Comparison of ENCODE assay signal across 12 cellular contexts in genomic region chr3:112643621-112644236, GRCh38. TPM values are rescaled to one million over a fixed set of nuclear protein-coding genes. Genes with fewer than 3 reads are reported as not detected.
DNase-seq lines count a peak whose midpoint lies in the region; ATAC-seq, FAIRE-seq and TF ChIP-seq lines count a peak whose summit lies in the region.
"Had no signal": no experiment of that assay in that cellular context is flagged by ENCODE, and none has a peak within 500 bp of the region (broad histone marks: within the 10 kb centered on the region; RNA-seq: fewer than 3 reads in every experiment).

No MANE protein-coding gene starts in this region.

- no peak overlapping the region for H3K9ac ChIP-seq in HCT116 (ENCODE audit: low read length)

- POLR2A ChIA-PET in A549 (lab: Yijun Ruan, JAX), result interaction anchor here (0.6 to 3.6 kb wide), 8 partner anchors 10 to 347 kb away, joined by 3 to 51 read pairs (median 4); partner anchors contain the start of gene GTPBP8
- POLR2A ChIA-PET in HCT116 (lab: Charles Lee), result no interaction called here
- POLR2A ChIA-PET in naive thymus-derived CD4-positive, alpha-beta T cell (lab: Charles Lee), result no interaction called here

- H3K79me2 ChIP-seq in HCT116 (ENCODE audit: insufficient read depth, low read length), result no peaks in the 10 kb centered on the region

- TF ChIP-seq RAD21 in A549 (conservative IDR thresholded peaks at IDR 0.05 in 1 of 2, IDR thresholded peaks at IDR 0.05 in 1 of 2), result 0 out of 5 replicates have a peak, but pooled peaks of 1 of the 2 experiments have one; percentile 3
- TF ChIP-seq RAD21 in HCT116 (IDR thresholded peaks at IDR 0.05; ENCODE audit: low read depth), result no peak

- no peak overlapping the region for H3K4me3 ChIP-seq in A549
- H3K4me3 ChIP-seq in HCT116 (replicated peaks in 1 of 2; ENCODE audit: low read depth in 1 of 2, low read length in 2 of 2), result no peak overlapping the region
- H3K4me3 ChIP-seq in naive thymus-derived CD4-positive, alpha-beta T cell (ENCODE audit: low read length), result peak overlapping the region; percentile 39
- H3K4me3 ChIP-seq in stomach, result no peak overlapping the region
- H3K4me3 ChIP-seq: colonic mucosa had no signal

- no peak for TF ChIP-seq CTCF in A549 (IDR thresholded peaks at IDR 0.05)
- no peak for TF ChIP-seq CTCF in HCT116 (IDR thresholded peaks at IDR 0.05 in 2 of 3, conservative IDR thresholded peaks at IDR 0.05 in 1 of 3; ENCODE audit: borderline replicate concordance in 1 of 3, insufficient read depth in 1 of 3, low read depth in 2 of 3, low read length in 2 of 3)
- TF ChIP-seq CTCF in stomach (IDR thresholded peaks at IDR 0.05), result no peak

- RAD21 ChIA-PET in HCT116 (lab: Charles Lee; ENCODE audit: low non-redundant PET in 1 of 2, low total read pairs in 2 of 2, uncharacterized antibody in 2 of 2, unreplicated experiment in 2 of 2), result interaction anchor here (0.6 to 1.5 kb wide), 2 partner anchors 91 to 158 kb away, joined by 3 to 8 read pairs; no protein-coding TSS in a partner anchor

- H3K27ac Mint-ChIP-seq in activated naive CD8-positive, alpha-beta T cell treated with anti-CD3 and anti-CD28 coated beads, Interleukin-2, amount 50 U/mL, for 24 hours, result no peak overlapping the region
- H3K27ac Mint-ChIP-seq in naive thymus-derived CD4-positive, alpha-beta T cell, result peak overlapping the region in 1 of 9 donors; percentile 41

- H3K4me1 ChIP-seq in A549 (peaks cover 70% of the 10 kb centered on the region), HCT116 (ENCODE audit: control insufficient read depth in 1 of 2, insufficient read depth in 2 of 2, low read length in 2 of 2) (peaks cover 0 to 21% of the 10 kb centered on the region in 2 experiments; a peak in 3 of 4 replicates), stomach (peaks cover 7 to 42% (median 23%) of the 10 kb centered on the region in 4 donors)
- H3K4me1 ChIP-seq in naive thymus-derived CD4-positive, alpha-beta T cell (ENCODE audit: control insufficient read depth in 2 of 2, insufficient read depth in 2 of 2, low read length in 2 of 2), result peaks cover 0 to 14% of the 10 kb centered on the region in 2 donors

- no peak for DNase-seq in A549 (ENCODE audit: low read depth in 1 of 2, low spot score in 1 of 2)
- no peak for DNase-seq in HCT116 (ENCODE audit: low read depth, low spot score)
- DNase-seq in activated naive CD8-positive, alpha-beta T cell treated with anti-CD3 and anti-CD28 coated beads, Interleukin-2, amount 50 U/mL, for 24 hours, result no peak
- no peak for DNase-seq in naive thymus-derived CD4-positive, alpha-beta T cell
- DNase-seq in AG08396 (ENCODE audit: low spot score), result no peak
- no peak for DNase-seq in DMS53 treated with DMSO at 0.1 percent for 48 hours (lab: John Stamatoyannopoulos, UW; ENCODE audit: unreplicated experiment)
- no peak for DNase-seq in stomach

- H3K4me3 Mint-ChIP-seq in activated naive CD8-positive, alpha-beta T cell treated with anti-CD3 and anti-CD28 coated beads, Interleukin-2, amount 50 U/mL, for 24 hours, result peak overlapping the region; percentile 57
- H3K4me3 Mint-ChIP-seq in naive thymus-derived CD4-positive, alpha-beta T cell, result peak overlapping the region in 3 of 10 donors; percentile 64 to 79 (median 65)

- H3K9me3 ChIP-seq in A549, result no peaks in the 10 kb centered on the region
- H3K9me3 ChIP-seq in HCT116 (ENCODE audit: control insufficient read depth in 1 of 2, insufficient read depth in 1 of 2, low read depth in 1 of 2, low read length in 2 of 2), result no peaks in the 10 kb centered on the region
- no peaks in the 10 kb centered on the region for H3K9me3 ChIP-seq in naive thymus-derived CD4-positive, alpha-beta T cell (ENCODE audit: control insufficient read depth in 2 of 3, low read length in 3 of 3)
- H3K9me3 ChIP-seq in stomach, result no peaks in the 10 kb centered on the region
- H3K9me3 ChIP-seq: colonic mucosa had no signal

- H3K27me3 ChIP-seq in HCT116 (ENCODE audit: insufficient read depth, low read length), result no peaks in the 10 kb centered on the region
- H3K27me3 ChIP-seq in naive thymus-derived CD4-positive, alpha-beta T cell (ENCODE audit: control insufficient read depth in 2 of 2, insufficient read depth in 2 of 2, low read length in 2 of 2), result no peaks in the 10 kb centered on the region
- peaks cover 0 to 11% (median 0%) of the 10 kb centered on the region in 3 donors for H3K27me3 ChIP-seq in stomach
- H3K27me3 ChIP-seq: colonic mucosa had no signal

- no peak for TF ChIP-seq POLR2A in A549 (IDR thresholded peaks at IDR 0.05; ENCODE audit: low read length)
- TF ChIP-seq POLR2A in HCT116 (IDR thresholded peaks at IDR 0.05; ENCODE audit: borderline replicate concordance, extremely low read depth, insufficient read depth, insufficient read length), result no peak
- no peak for TF ChIP-seq POLR2A in stomach (IDR thresholded peaks at IDR 0.05)

- H3K4me2 ChIP-seq in A549 (peak overlapping the region; percentile 87), HCT116 (ENCODE audit: low read length) (peak overlapping the region; percentile 54; the same call in 1 of the 2 replicates)

- ATAC-seq in A549, result no peak
- ATAC-seq in HCT116, result no peak
- ATAC-seq in activated naive CD8-positive, alpha-beta T cell treated with anti-CD3 and anti-CD28 coated beads, Interleukin-2, amount 50 U/mL, for 24 hours, result peak; percentile 35
- no peak for ATAC-seq in naive thymus-derived CD4-positive, alpha-beta T cell
- no peak for ATAC-seq in GM21515 (IDR thresholded peaks at IDR 0.05; ENCODE audit: unreplicated experiment)

- intact Hi-C loops in HCT116 (cut with micrococcal nuclease) (loop anchor here (1.0 to 10.0 kb wide), 8 partner anchors 61 to 981 kb away; partner anchors contain the start of gene GTPBP8), stomach (cut with DNase I; ENCODE audit: low total_unique reads) (no loop called here)
- intact Hi-C loops in naive thymus-derived CD4-positive, alpha-beta T cell (cut with micrococcal nuclease), result loop anchor here (1.0 to 5.0 kb wide), 12 partner anchors 33 to 935 kb away; no protein-coding TSS in a partner anchor

- no peaks in the 10 kb centered on the region for H4K20me1 ChIP-seq in HCT116 (ENCODE audit: insufficient read depth)

- no peaks in the 10 kb centered on the region for H3K36me3 Mint-ChIP-seq in activated naive CD8-positive, alpha-beta T cell treated with anti-CD3 and anti-CD28 coated beads, Interleukin-2, amount 50 U/mL, for 24 hours (ENCODE audit: low read depth)
- peaks cover 0 to 3% (median 0%) of the 10 kb centered on the region in 5 donors for H3K36me3 Mint-ChIP-seq in naive thymus-derived CD4-positive, alpha-beta T cell
- H3K36me3 Mint-ChIP-seq: activated naive CD4-positive, alpha-beta T cell treated with anti-CD3 and anti-CD28 coated beads, Interleukin-2, amount 50 U/mL, for 72 hours had no signal

- BruUV-seq in HCT116 (replicated peaks; lab: Mats Ljungman, UMichigan), result no TSS peak

- no peaks in the 10 kb centered on the region for H3K9me2 ChIP-seq in HCT116 (ENCODE audit: insufficient read depth)

- H3K9me3 Mint-ChIP-seq in activated naive CD8-positive, alpha-beta T cell treated with anti-CD3 and anti-CD28 coated beads, Interleukin-2, amount 50 U/mL, for 24 hours, result no peaks in the 10 kb centered on the region
- no peaks in the 10 kb centered on the region for H3K9me3 Mint-ChIP-seq in naive thymus-derived CD4-positive, alpha-beta T cell
- H3K9me3 Mint-ChIP-seq: activated naive CD4-positive, alpha-beta T cell treated with anti-CD3 and anti-CD28 coated beads, Interleukin-2, amount 50 U/mL, for 72 hours had no signal

- TF ChIP-seq EP300 in A549 (IDR thresholded peaks at IDR 0.05) (no peak), stomach (IDR thresholded peaks at IDR 0.05) (no peak)

- CTCF ChIA-PET in A549 (lab: Yijun Ruan, JAX) (interaction anchor here (0.7 to 8.8 kb wide), 63 partner anchors 10 to 984 kb away, joined by 3 to 147 read pairs (median 6); partner anchors contain the start of genes ATG3 and SLC35A5), HCT116 (lab: Charles Lee) (interaction anchor here (0.8 to 3.6 kb wide), 9 partner anchors 9 to 645 kb away, joined by 3 to 27 read pairs (median 6); no protein-coding TSS in a partner anchor)
- CTCF ChIA-PET in naive thymus-derived CD4-positive, alpha-beta T cell (lab: Charles Lee), result interaction anchor here (0.8 to 2.9 kb wide), 17 partner anchors 15 to 934 kb away, joined by 3 to 31 read pairs (median 4); partner anchors contain the start of gene GTPBP8

- H3K27ac ChIP-seq in A549 (peak overlapping the region; percentile 90 to 99), HCT116 (ENCODE audit: low read depth, low read length) (no peak overlapping the region), stomach (no peak overlapping the region)
- H3K27ac ChIP-seq in naive thymus-derived CD4-positive, alpha-beta T cell (ENCODE audit: low read depth, low read length), result no peak overlapping the region
- H3K27ac ChIP-seq: colonic mucosa had no signal

- FAIRE-seq in A549 (lab: Jason Lieb, UNC), result peak; percentile 56

- H3K36me3 ChIP-seq in HCT116 (ENCODE audit: control insufficient read depth in 1 of 2, insufficient read depth in 2 of 2, low read length in 2 of 2) (no peaks in the 10 kb centered on the region), stomach (no peaks in the 10 kb centered on the region)
- no peaks in the 10 kb centered on the region for H3K36me3 ChIP-seq in naive thymus-derived CD4-positive, alpha-beta T cell (ENCODE audit: control insufficient read depth in 2 of 3, insufficient read depth in 3 of 3, low read length in 3 of 3)
- H3K36me3 ChIP-seq: colonic mucosa had no signal

- peak overlapping the region; percentile 72 for H2AFZ ChIP-seq in HCT116 (ENCODE audit: low read depth, low read length, poor library complexity, severe bottlenecking)

- H3K27me3 Mint-ChIP-seq in activated naive CD8-positive, alpha-beta T cell treated with anti-CD3 and anti-CD28 coated beads, Interleukin-2, amount 50 U/mL, for 24 hours, result peaks cover 5% of the 10 kb centered on the region
- H3K27me3 Mint-ChIP-seq in naive thymus-derived CD4-positive, alpha-beta T cell, result peaks cover 0 to 16% (median 11%) of the 10 kb centered on the region in 5 donors

- WGBS in A549 (ENCODE audit: missing lambda C conversion rate), result 77% methylated on average over 3 of the region's 3 CpGs
- 74 to 85% (median 76%) methylated on average over 3 of the region's 3 CpGs for WGBS in stomach, 5 donors

- H3K4me1 Mint-ChIP-seq in activated naive CD8-positive, alpha-beta T cell treated with anti-CD3 and anti-CD28 coated beads, Interleukin-2, amount 50 U/mL, for 24 hours, result peaks cover 21% of the 10 kb centered on the region
- peaks cover 8 to 29% (median 9%) of the 10 kb centered on the region in 7 donors for H3K4me1 Mint-ChIP-seq in naive thymus-derived CD4-positive, alpha-beta T cell

RNA-seq across cellular contexts. Expression of gene CCDC80, which starts 2.8 kb away (rescaled TPM):
- polyA plus RNA-seq in A549 (2011; rRNA removed) (54.1 and 79.1 TPM in 2 replicates), A549 (2017; fragmentation: RNase III; extraction: RNeasy Plus Mini Kit Qiagen cat#74134 plus additional on column Dnase treatment) (111 to 168 TPM (median 148 TPM) in 3 replicates), stomach (10 to 100 TPM in 2 of 3 donors, 1 to 10 TPM in 1; 7.4 to 11.8 (median 10.2) TPM)
- 18.3 and 19.6 TPM in 2 replicates for polyA plus RNA-seq in A549 (2012; cell fraction: cytosol; rRNA removed)
- 27.5 and 42.0 TPM in 2 replicates for polyA plus RNA-seq in A549 (2012; cell fraction: nucleus; rRNA removed)
- polyA minus RNA-seq in A549 (2011; rRNA and poly(A)+ RNA removed), result 39.1 and 47.8 TPM in 2 replicates
- total RNA-seq in HCT116 (2021; ENCODE audit: unreplicated experiment) (1.7 TPM), stomach (100 to 1,000 TPM in 1 of 5 donors, 10 to 100 TPM in 3, 1 to 10 TPM in 1; 2.3 to 158 (median 29.0) TPM)
- polyA plus RNA-seq in HCT116 (2012), result 0.56 and 0.89 TPM in 2 replicates
- total RNA-seq in naive thymus-derived CD4-positive, alpha-beta T cell, result under 1 TPM in 2 of 5 experiments, not detected in 3; 0.05 to 0.12 TPM
- under 1 TPM in 1 of 2 donors, not detected in 1; 0.08 TPM for polyA plus RNA-seq in naive thymus-derived CD4-positive, alpha-beta T cell
- total RNA-seq: activated CD8-positive, alpha-beta memory T cell treated with anti-CD3 and anti-CD28 coated beads for 36 hours; T-helper 2 cell treated with Interferon-gamma antibody and Interleukin-4, amounts not matched to agents 100 ng/mL and 5 ng/mL, for 36 hours had no signal

Comparison
In these comparisons a context has a peak if more than half of its experiments do, and no peak if none do; other contexts are left out.
1. H3K27ac ChIP-seq: peak in A549 (2 of 2); none in HCT116 (single experiment), naive thymus-derived CD4-positive, alpha-beta T cell (single experiment) and stomach (0 of 5).
2. Of the 6 proteins assayed by ChIP-seq in both A549 and HCT116: peak only in A549: MAX; only in HCT116: none; in both: none; in neither: 4; mixed calls (peak in some experiments, not most) for 1.